Comparison of ENCODE assay signal across 16 cellular contexts in the genomic region with DNA sequence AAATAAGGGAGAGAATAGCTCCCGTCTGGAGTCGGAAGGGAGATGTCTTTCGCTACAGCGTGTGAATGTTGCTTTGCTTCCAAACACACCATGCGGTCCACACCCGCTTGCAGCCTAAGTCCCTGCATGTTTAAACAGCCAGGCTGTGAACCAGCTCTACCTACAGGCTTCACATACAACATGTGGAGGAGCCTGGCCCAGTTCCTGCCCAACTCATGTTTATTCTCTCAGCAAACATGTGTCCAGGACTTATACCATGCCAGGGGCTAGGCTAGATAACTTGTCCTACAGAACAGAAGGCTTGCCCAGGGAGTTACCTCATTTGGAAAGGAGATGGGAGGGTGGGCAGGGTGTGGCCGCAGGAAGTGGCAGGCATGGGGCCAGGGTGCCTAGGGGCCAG.
A peak's percentile ranks its signal among the peaks of the same experiment; 100 is the strongest.
DNase-seq lines count a peak whose midpoint lies in the region; ATAC-seq and TF ChIP-seq lines count a peak whose summit lies in the region.
"Had no signal": no experiment of that assay in that cellular context is flagged by ENCODE, and none has a peak within 500 bp of the region (broad histone marks: within the 10 kb centered on the region; RNA-seq: fewer than 3 reads in every experiment).

No MANE protein-coding gene starts in this region.

- H3K36me3 Mint-ChIP-seq in activated CD4-positive, alpha-beta T cell treated with anti-CD3 and anti-CD28 coated beads for 36 hours (ENCODE audit: low read depth) = peaks cover 6% of the 10 kb centered on the region
- peaks cover 9% of the 10 kb centered on the region for H3K36me3 Mint-ChIP-seq in activated T-helper 1 cell treated with anti-CD3 and anti-CD28 coated beads, Interleukin-12 subunit alpha, Interleukin-12 subunit beta, Interleukin-2, Interleukin-4 antibody, amounts not matched to agents 30 ng/mL and 10 ng/mL and 1 ng/mL, durations not matched to agents 14 hours and 24 hours and 36 hours (ENCODE audit: low read depth)
- H3K36me3 Mint-ChIP-seq in stimulated activated naive B cell treated with anti-CD40 and anti-IgM and Interleukin-4, amounts not matched to agents 10 μg/mL and 1 μg/mL and 100 μg/mL, for 72 hours = peaks cover 0 to 5% of the 10 kb centered on the region in 2 donors
- H3K36me3 Mint-ChIP-seq: memory B cell had no signal

- no peaks in the 10 kb centered on the region for H3K27me3 Mint-ChIP-seq in activated CD4-positive, alpha-beta T cell treated with anti-CD3 and anti-CD28 coated beads for 36 hours
- no peaks in the 10 kb centered on the region for H3K27me3 Mint-ChIP-seq in activated T-helper 1 cell treated with anti-CD3 and anti-CD28 coated beads, Interleukin-12 subunit alpha, Interleukin-12 subunit beta, Interleukin-2, Interleukin-4 antibody, amounts not matched to agents 30 ng/mL and 10 ng/mL and 1 ng/mL, durations not matched to agents 14 hours and 24 hours and 36 hours (ENCODE audit: insufficient read depth)
- no peaks in the 10 kb centered on the region for H3K27me3 Mint-ChIP-seq in stimulated activated naive B cell treated with anti-CD40 and anti-IgM and Interleukin-4, amounts not matched to agents 10 μg/mL and 1 μg/mL and 100 μg/mL, for 72 hours

- no peaks in the 10 kb centered on the region for H3K36me3 ChIP-seq in mesendoderm (ENCODE audit: control insufficient read depth, insufficient read depth, low read length)
- H3K36me3 ChIP-seq: gastroesophageal sphincter, neutrophil, sigmoid colon had no signal

- peaks cover 88% of the 10 kb centered on the region for H3K4me1 Mint-ChIP-seq in activated CD4-positive, alpha-beta T cell treated with anti-CD3 and anti-CD28 coated beads for 36 hours
- H3K4me1 Mint-ChIP-seq in activated T-helper 1 cell treated with anti-CD3 and anti-CD28 coated beads, Interleukin-12 subunit alpha, Interleukin-12 subunit beta, Interleukin-2, Interleukin-4 antibody, amounts not matched to agents 30 ng/mL and 10 ng/mL and 1 ng/mL, durations not matched to agents 14 hours and 24 hours and 36 hours (ENCODE audit: low read depth) = peaks cover 66% of the 10 kb centered on the region
- peaks cover 48 to 62% of the 10 kb centered on the region in 2 donors for H3K4me1 Mint-ChIP-seq in stimulated activated naive B cell treated with anti-CD40 and anti-IgM and Interleukin-4, amounts not matched to agents 10 μg/mL and 1 μg/mL and 100 μg/mL, for 72 hours

- H3K79me1 ChIP-seq in mesendoderm (ENCODE audit: low read length) = no peaks in the 10 kb centered on the region

- H2AK5ac ChIP-seq in mesendoderm (ENCODE audit: low read length) = peak overlapping the region; percentile 16

- H3K9ac ChIP-seq in mesendoderm (ENCODE audit: low read length) = no peak overlapping the region

- TF ChIP-seq CTCF in GM13976 (IDR thresholded peaks at IDR 0.05; ENCODE audit: borderline replicate concordance, control extremely low read depth, extremely low read depth, insufficient read depth, missing control alignments) = no peak

- CTCF ChIA-PET in activated CD4-positive, alpha-beta T cell treated with anti-CD3 and anti-CD28 coated beads for 36 hours (lab: Charles Lee) = interaction anchor here (0.6 to 1.3 kb wide), 3 partner anchors 9 to 1696 kb away, joined by 3 to 4 read pairs (median 3); no protein-coding TSS in a partner anchor

- POLR2A ChIA-PET in activated CD4-positive, alpha-beta T cell treated with anti-CD3 and anti-CD28 coated beads for 36 hours (lab: Charles Lee) = interaction anchor here (1.6 kb wide), 1 partner anchor 183 kb away, joined by 4 read pairs; no protein-coding TSS in a partner anchor

- H2BK15ac ChIP-seq in mesendoderm (replicated peaks; ENCODE audit: low read depth) = no peak overlapping the region

- no peak overlapping the region for H3K56ac ChIP-seq in mesendoderm (ENCODE audit: low read length)

- intact Hi-C loops in activated CD4-positive, alpha-beta T cell treated with anti-CD3 and anti-CD28 coated beads for 36 hours (cut with DNase I, micrococcal nuclease) = loop anchor here (1.0 to 5.0 kb wide), 8 partner anchors 33 to 383 kb away; no protein-coding TSS in a partner anchor
- intact Hi-C loops in activated T-helper 1 cell treated with anti-CD3 and anti-CD28 coated beads, Interleukin-12 subunit alpha, Interleukin-12 subunit beta, Interleukin-2, Interleukin-4 antibody, amounts not matched to agents 30 ng/mL and 10 ng/mL and 1 ng/mL, durations not matched to agents 14 hours and 24 hours and 36 hours (cut with micrococcal nuclease) = loop anchor here (1.0 to 5.0 kb wide), 9 partner anchors 33 to 707 kb away; a partner anchor contains a TSS

- DNase-seq in activated CD4-positive, alpha-beta T cell treated with anti-CD3 and anti-CD28 coated beads for 36 hours = peak; percentile 29
- DNase-seq in activated CD4-positive, alpha-beta T cell treated with anti-CD3 and anti-CD28 coated beads, Interleukin-2, amount 50 U/mL, for 4 hours = no peak
- DNase-seq in GM13976 (ENCODE audit: low spot score) (peak; percentile 16), mesendoderm (no peak), activated gamma-delta T cell (lab: John Stamatoyannopoulos, UW) (no peak)
- DNase-seq in activated T-helper 1 cell treated with anti-CD3 and anti-CD28 coated beads, Interleukin-12 subunit alpha, Interleukin-12 subunit beta, Interleukin-2, Interleukin-4 antibody, amounts not matched to agents 30 ng/mL and 10 ng/mL and 1 ng/mL, durations not matched to agents 14 hours and 24 hours and 36 hours (ENCODE audit: low spot score) = no peak
- DNase-seq in stimulated activated naive B cell treated with anti-CD40 and anti-IgM and Interleukin-4, amounts not matched to agents 10 μg/mL and 1 μg/mL and 100 μg/mL, for 72 hours = no peak
- DNase-seq: activated B cell treated with CpG ODN at 0.5 μM for 24 hours, COR-L47, MV-4-11, NCI-H226, sigmoid colon had no signal

- H3K23ac ChIP-seq in mesendoderm (ENCODE audit: low read length) = no peak overlapping the region

- H4K5ac ChIP-seq in mesendoderm (ENCODE audit: low read length) = no peak overlapping the region

- H3K79me2 ChIP-seq in mesendoderm (ENCODE audit: control insufficient read depth, insufficient read depth, low read length) = no peaks in the 10 kb centered on the region

- H3K4me3 Mint-ChIP-seq in activated CD4-positive, alpha-beta T cell treated with anti-CD3 and anti-CD28 coated beads for 36 hours = peak overlapping the region; percentile 14
- peak overlapping the region; percentile 61 for H3K4me3 Mint-ChIP-seq in activated T-helper 1 cell treated with anti-CD3 and anti-CD28 coated beads, Interleukin-12 subunit alpha, Interleukin-12 subunit beta, Interleukin-2, Interleukin-4 antibody, amounts not matched to agents 30 ng/mL and 10 ng/mL and 1 ng/mL, durations not matched to agents 14 hours and 24 hours and 36 hours
- no peak overlapping the region for H3K4me3 Mint-ChIP-seq in stimulated activated naive B cell treated with anti-CD40 and anti-IgM and Interleukin-4, amounts not matched to agents 10 μg/mL and 1 μg/mL and 100 μg/mL, for 72 hours
- H3K4me3 Mint-ChIP-seq: activated B cell treated with CpG ODN at 0.5 μM for 24 hours, memory B cell had no signal

- H3K4me2 ChIP-seq in mesendoderm (ENCODE audit: low read length) = no peak overlapping the region

- no peak overlapping the region for H3K4ac ChIP-seq in mesendoderm (ENCODE audit: low read depth, low read length)

- no peak overlapping the region for H3K18ac ChIP-seq in mesendoderm (ENCODE audit: low read length)

- no peak for ATAC-seq in activated CD4-positive, alpha-beta T cell treated with anti-CD3 and anti-CD28 coated beads for 36 hours
- no peak for ATAC-seq in stimulated activated naive B cell treated with anti-CD40 and anti-IgM and Interleukin-4, amounts not matched to agents 10 μg/mL and 1 μg/mL and 100 μg/mL, for 72 hours (replicated peaks)
- no peak for ATAC-seq in GM18907 (IDR thresholded peaks at IDR 0.05; ENCODE audit: unreplicated experiment)
- ATAC-seq: gastroesophageal sphincter had no signal

- H3K4me3 ChIP-seq in mesendoderm (ENCODE audit: low read length) = no peak overlapping the region
- H3K4me3 ChIP-seq: gastroesophageal sphincter, sigmoid colon had no signal

- WGBS in mesendoderm (ENCODE audit: extremely low coverage, insufficient coverage, low lambda C conversion rate) = no CpG with 5 or more reads among the region's 7 CpGs

- H2BK5ac ChIP-seq in mesendoderm (ENCODE audit: low read length) = no peak overlapping the region

- H3K27ac Mint-ChIP-seq in activated CD4-positive, alpha-beta T cell treated with anti-CD3 and anti-CD28 coated beads for 36 hours = peak overlapping the region; percentile 93
- H3K27ac Mint-ChIP-seq in activated T-helper 1 cell treated with anti-CD3 and anti-CD28 coated beads, Interleukin-12 subunit alpha, Interleukin-12 subunit beta, Interleukin-2, Interleukin-4 antibody, amounts not matched to agents 30 ng/mL and 10 ng/mL and 1 ng/mL, durations not matched to agents 14 hours and 24 hours and 36 hours = peak overlapping the region; percentile 71
- no peak overlapping the region for H3K27ac Mint-ChIP-seq in stimulated activated naive B cell treated with anti-CD40 and anti-IgM and Interleukin-4, amounts not matched to agents 10 μg/mL and 1 μg/mL and 100 μg/mL, for 72 hours
- H3K27ac Mint-ChIP-seq: memory B cell had no signal

- no peaks in the 10 kb centered on the region for H3K27me3 ChIP-seq in mesendoderm (ENCODE audit: insufficient read depth, low read length, poor library complexity)
- H3K27me3 ChIP-seq: gastroesophageal sphincter, sigmoid colon had no signal

- in situ Hi-C loops in GM13976 (cut with MboI; ENCODE audit: low sequenced_read_pairs, unreplicated experiment) = no loop called here

- no peak overlapping the region for H3K27ac ChIP-seq in mesendoderm (ENCODE audit: low read depth, low read length)
- H3K27ac ChIP-seq: gastroesophageal sphincter, neutrophil, sigmoid colon had no signal

- H4K8ac ChIP-seq in mesendoderm (ENCODE audit: low read depth, low read length) = no peak overlapping the region

- peaks cover 5% of the 10 kb centered on the region for H3K9me3 Mint-ChIP-seq in activated CD4-positive, alpha-beta T cell treated with anti-CD3 and anti-CD28 coated beads for 36 hours (ENCODE audit: low read depth)
- peaks cover 11% of the 10 kb centered on the region for H3K9me3 Mint-ChIP-seq in activated T-helper 1 cell treated with anti-CD3 and anti-CD28 coated beads, Interleukin-12 subunit alpha, Interleukin-12 subunit beta, Interleukin-2, Interleukin-4 antibody, amounts not matched to agents 30 ng/mL and 10 ng/mL and 1 ng/mL, durations not matched to agents 14 hours and 24 hours and 36 hours
- peaks cover 0 to 4% of the 10 kb centered on the region in 2 donors for H3K9me3 Mint-ChIP-seq in stimulated activated naive B cell treated with anti-CD40 and anti-IgM and Interleukin-4, amounts not matched to agents 10 μg/mL and 1 μg/mL and 100 μg/mL, for 72 hours
- H3K9me3 Mint-ChIP-seq: activated B cell treated with CpG ODN at 0.5 μM for 24 hours, memory B cell had no signal

- no peaks in the 10 kb centered on the region for H3K4me1 ChIP-seq in mesendoderm (ENCODE audit: control insufficient read depth, low read depth, low read length)
- H3K4me1 ChIP-seq: sigmoid colon had no signal

- no peak overlapping the region for H2BK120ac ChIP-seq in mesendoderm (ENCODE audit: low read depth, low read length)

Comparison
In these comparisons a context has a peak if more than half of its experiments do, and no peak if none do; other contexts are left out.
1. DNase-seq: peak in activated CD4-positive, alpha-beta T cell treated with anti-CD3 and anti-CD28 coated beads for 36 hours (single experiment) and GM13976 (single experiment); none in activated CD4-positive, alpha-beta T cell treated with anti-CD3 and anti-CD28 coated beads, Interleukin-2, amount 50 U/mL, for 4 hours (0 of 2), activated T-helper 1 cell treated with anti-CD3 and anti-CD28 coated beads, Interleukin-12 subunit alpha, Interleukin-12 subunit beta, Interleukin-2, Interleukin-4 antibody, amounts not matched to agents 30 ng/mL and 10 ng/mL and 1 ng/mL, durations not matched to agents 14 hours and 24 hours and 36 hours (single experiment), mesendoderm (single experiment), activated gamma-delta T cell (single experiment) and stimulated activated naive B cell treated with anti-CD40 and anti-IgM and Interleukin-4, amounts not matched to agents 10 μg/mL and 1 μg/mL and 100 μg/mL, for 72 hours (single experiment).
2. H3K4me3 Mint-ChIP-seq: peak in activated CD4-positive, alpha-beta T cell treated with anti-CD3 and anti-CD28 coated beads for 36 hours (single experiment) and activated T-helper 1 cell treated with anti-CD3 and anti-CD28 coated beads, Interleukin-12 subunit alpha, Interleukin-12 subunit beta, Interleukin-2, Interleukin-4 antibody, amounts not matched to agents 30 ng/mL and 10 ng/mL and 1 ng/mL, durations not matched to agents 14 hours and 24 hours and 36 hours (single experiment); none in stimulated activated naive B cell treated with anti-CD40 and anti-IgM and Interleukin-4, amounts not matched to agents 10 μg/mL and 1 μg/mL and 100 μg/mL, for 72 hours (0 of 2).